ENCODE assay signal across 8 cellular contexts in the genomic region with DNA sequence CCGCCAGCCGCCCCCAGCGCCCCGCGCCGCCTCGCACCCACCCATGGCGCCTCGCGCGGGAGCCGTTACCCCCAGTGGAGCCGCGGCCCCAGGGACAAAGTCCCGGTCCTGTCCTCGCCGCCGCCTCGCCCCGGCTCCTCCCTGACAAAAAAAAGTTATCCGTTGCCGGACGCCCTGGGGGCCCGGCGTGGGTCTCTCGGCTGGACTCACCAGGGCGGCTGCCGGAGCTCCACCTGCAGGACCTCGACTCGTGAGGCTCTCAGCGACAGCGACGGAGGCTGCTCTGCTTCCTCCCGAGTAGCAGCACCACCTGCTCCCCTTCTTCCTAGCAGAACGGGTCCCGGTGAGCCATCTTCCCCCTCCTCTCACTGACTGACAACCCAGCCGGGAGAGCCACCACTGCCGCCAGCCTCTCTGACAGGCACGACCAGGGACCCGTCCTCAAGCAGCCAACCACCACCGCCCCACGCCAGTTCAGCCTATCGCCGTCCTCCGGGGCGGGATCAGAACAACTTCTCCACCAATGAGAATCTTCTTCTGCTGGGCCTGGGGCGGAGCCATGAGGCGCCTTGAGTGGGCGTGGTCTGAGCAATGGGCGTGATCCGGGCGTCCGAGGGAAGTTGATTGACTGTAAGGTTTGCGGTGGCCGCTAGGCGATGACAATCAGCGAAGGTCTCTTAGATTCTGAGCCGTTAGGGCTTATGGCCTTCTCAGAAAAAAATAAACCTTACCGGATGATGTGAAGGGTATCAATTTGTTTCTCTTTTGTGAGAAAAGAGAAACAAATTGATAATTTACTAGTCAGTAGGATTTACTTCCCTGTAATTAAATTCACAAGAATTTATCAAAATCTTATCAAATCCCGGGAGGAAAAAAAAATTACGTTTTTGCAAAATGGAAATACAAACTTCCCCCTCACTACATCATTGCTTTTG. TPM values are rescaled to one million over a fixed set of nuclear protein-coding genes. Genes with fewer than 3 reads are reported as not detected.
DNase-seq lines count a peak whose midpoint lies in the region; ATAC-seq and TF ChIP-seq lines count a peak whose summit lies in the region.

Gene HYCC1 (minus strand): TSS at position 416 of the 935 bp plus-strand sequence. CDS start 23,019 bp downstream, outside the sequence.

- peak; percentile 98 for TF ChIP-seq POLR2A in prostate gland (IDR thresholded peaks at IDR 0.05)

- H3K27me3 Mint-ChIP-seq in T-helper 1 cell treated with Interleukin-12 subunit alpha and Interleukin-12 subunit beta and Interleukin-4 antibody, amounts not matched to agents 30 μg/mL and 1 μg/mL, for 36 hours (ENCODE audit: low read depth): no peaks in the 10 kb centered on the region

- H3K27me3 ChIP-seq in left ventricle myocardium inferior (ENCODE audit: low read depth): no peaks in the 10 kb centered on the region
- no peaks in the 10 kb centered on the region for H3K27me3 ChIP-seq in prostate gland (replicated peaks; ENCODE audit: insufficient read depth)

- H3K9me3 ChIP-seq in left ventricle myocardium inferior (replicated peaks) (no peaks in the 10 kb centered on the region), prostate gland (no peaks in the 10 kb centered on the region)

- in situ Hi-C loops in GM13977 (cut with MboI; ENCODE audit: low pct_unique_long_range_greater_than_20kb, low sequenced_read_pairs, unreplicated experiment): no loop called here

- H3K36me3 ChIP-seq in left ventricle myocardium inferior: no peaks in the 10 kb centered on the region
- no peaks in the 10 kb centered on the region for H3K36me3 ChIP-seq in prostate gland
- H3K36me3 ChIP-seq in urinary bladder (ENCODE audit: insufficient read depth): no peaks in the 10 kb centered on the region

- H3K4me1 ChIP-seq in left ventricle myocardium inferior: peaks cover 56% of the 10 kb centered on the region
- H3K4me1 ChIP-seq in prostate gland (replicated peaks): no peaks in the 10 kb centered on the region
- no peaks in the 10 kb centered on the region for H3K4me1 ChIP-seq in urinary bladder (ENCODE audit: insufficient read depth)

- TF ChIP-seq CTCF in GM13977 (IDR thresholded peaks at IDR 0.05; ENCODE audit: extremely low read depth, insufficient read depth, missing control alignments) (peak; percentile 56), left ventricle myocardium inferior (IDR thresholded peaks at IDR 0.05; ENCODE audit: borderline replicate concordance) (peak; percentile 75), prostate gland (IDR thresholded peaks at IDR 0.05) (peak in 3 of 4 experiments; percentile 47 to 79 (median 79))

- peak; percentile 93 for ATAC-seq in HG02884 (IDR thresholded peaks at IDR 0.05; ENCODE audit: unreplicated experiment)

- H3K9me3 Mint-ChIP-seq in T-helper 1 cell treated with Interleukin-12 subunit alpha and Interleukin-12 subunit beta and Interleukin-4 antibody, amounts not matched to agents 30 μg/mL and 1 μg/mL, for 36 hours: peaks cover 8% of the 10 kb centered on the region

- 4% methylated on average over 55 of the region's 61 CpGs for WGBS in prostate gland
- WGBS in urinary bladder: 1% methylated on average over 61 of the region's 61 CpGs

- H3K27ac Mint-ChIP-seq in T-helper 1 cell treated with Interleukin-12 subunit alpha and Interleukin-12 subunit beta and Interleukin-4 antibody, amounts not matched to agents 30 μg/mL and 1 μg/mL, for 36 hours: peak within 1 kb of the TSS; percentile 96

- H3K4me1 Mint-ChIP-seq in T-helper 1 cell treated with Interleukin-12 subunit alpha and Interleukin-12 subunit beta and Interleukin-4 antibody, amounts not matched to agents 30 μg/mL and 1 μg/mL, for 36 hours (ENCODE audit: low read depth): peaks cover 34% of the 10 kb centered on the region

- peaks cover 7% of the 10 kb centered on the region for H3K36me3 Mint-ChIP-seq in T-helper 1 cell treated with Interleukin-12 subunit alpha and Interleukin-12 subunit beta and Interleukin-4 antibody, amounts not matched to agents 30 μg/mL and 1 μg/mL, for 36 hours (ENCODE audit: low read depth)

- intact Hi-C loops in left ventricle myocardium inferior (cut with micrococcal nuclease) (loop anchor here (10.0 kb wide), 1 partner anchor 159 kb away; no protein-coding TSS in a partner anchor), prostate gland (cut with DNase I) (loop anchor here (5.0 to 10.0 kb wide), 2 partner anchors 162 to 671 kb away; partner anchors contain the start of gene FAM221A)

- peak; percentile 92 for DNase-seq in GM13977 (ENCODE audit: low spot score)
- DNase-seq in NCI-H146 treated with DMSO at 0.1 percent for 48 hours (lab: John Stamatoyannopoulos, UW; ENCODE audit: unreplicated experiment): peak; percentile 99
- peak; percentile 96 for DNase-seq in amniotic stem cell (lab: John Stamatoyannopoulos, UW)
- peak; percentile 99 for DNase-seq in left ventricle myocardium inferior
- peak; percentile 99 for DNase-seq in prostate gland (ENCODE audit: low spot score)

- H3K27ac ChIP-seq in left ventricle myocardium inferior (replicated peaks): peak within 1 kb of the TSS; percentile 91
- H3K27ac ChIP-seq in prostate gland: peak within 1 kb of the TSS; percentile 57 to 63
- H3K27ac ChIP-seq in urinary bladder (ENCODE audit: low read depth): peak within 1 kb of the TSS; percentile 45

- peak within 1 kb of the TSS; percentile 91 for H3K4me3 ChIP-seq in left ventricle myocardium inferior
- peak within 1 kb of the TSS; percentile 77 to 87 for H3K4me3 ChIP-seq in prostate gland
- H3K4me3 ChIP-seq in urinary bladder (ENCODE audit: low read depth, low read length): peak within 1 kb of the TSS; percentile 91

- peak within 1 kb of the TSS; percentile 98 for H3K4me3 Mint-ChIP-seq in T-helper 1 cell treated with Interleukin-12 subunit alpha and Interleukin-12 subunit beta and Interleukin-4 antibody, amounts not matched to agents 30 μg/mL and 1 μg/mL, for 36 hours

RNA-seq across cellular contexts. Expression of gene HYCC1, which starts in this region (rescaled TPM):
- total RNA-seq in left ventricle myocardium inferior (34.8 TPM), prostate gland (10 to 100 TPM; 15.7 to 18.3 TPM), urinary bladder (79.1 TPM)
- polyA plus RNA-seq in urinary bladder: 19.4 TPM

Comparison
In these comparisons a context has a peak if more than half of its experiments do, and no peak if none do; other contexts are left out.
1. Peak in every context shown above with its lines: DNase-seq, ATAC-seq, H3K4me3 ChIP-seq and H3K27ac ChIP-seq.